ENCODE assay signal across 1 cellular context in the genomic region with DNA sequence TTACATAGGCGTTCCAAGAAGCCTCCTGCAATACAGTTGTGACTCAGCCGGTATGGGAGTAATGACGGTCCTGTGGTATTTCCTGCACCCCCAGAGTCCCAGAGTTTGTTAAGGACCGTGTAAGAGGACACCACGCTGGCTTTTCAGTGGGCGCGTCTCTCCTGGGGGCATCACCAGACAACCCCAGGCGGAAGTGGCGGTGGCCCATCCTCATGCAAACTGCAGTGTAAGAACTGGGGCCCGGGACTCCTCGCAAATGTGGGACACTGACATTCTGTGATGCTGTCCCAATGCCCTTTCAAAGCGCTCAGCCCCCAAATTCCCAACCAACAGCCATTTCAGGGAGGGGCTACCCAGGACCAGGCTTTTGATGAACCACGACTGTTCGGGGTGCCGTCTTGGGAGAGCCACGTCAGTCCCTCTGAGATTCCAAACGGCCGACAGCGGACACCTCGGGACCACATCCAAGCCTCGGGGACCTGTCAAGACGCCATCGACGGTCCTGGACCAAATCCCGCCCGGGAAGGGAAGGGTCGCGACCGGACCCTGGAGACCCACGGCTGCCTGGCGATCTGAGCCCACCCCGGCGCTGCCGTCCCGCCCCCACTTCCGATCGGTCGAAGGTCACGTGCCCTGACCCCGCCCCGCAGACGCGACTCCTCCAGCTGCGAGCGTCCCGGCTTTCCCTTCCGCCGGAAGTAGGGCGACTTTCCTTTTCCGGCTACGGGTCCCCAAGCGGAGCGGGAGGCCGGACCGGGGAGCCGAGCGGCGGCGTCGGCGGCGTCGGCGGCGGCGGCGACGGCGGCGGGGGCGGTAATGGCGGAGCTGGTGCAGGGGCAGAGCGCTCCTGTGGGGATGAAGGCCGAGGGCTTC.
TF ChIP-seq lines count a peak whose summit lies in the region.

A gene with protein sequence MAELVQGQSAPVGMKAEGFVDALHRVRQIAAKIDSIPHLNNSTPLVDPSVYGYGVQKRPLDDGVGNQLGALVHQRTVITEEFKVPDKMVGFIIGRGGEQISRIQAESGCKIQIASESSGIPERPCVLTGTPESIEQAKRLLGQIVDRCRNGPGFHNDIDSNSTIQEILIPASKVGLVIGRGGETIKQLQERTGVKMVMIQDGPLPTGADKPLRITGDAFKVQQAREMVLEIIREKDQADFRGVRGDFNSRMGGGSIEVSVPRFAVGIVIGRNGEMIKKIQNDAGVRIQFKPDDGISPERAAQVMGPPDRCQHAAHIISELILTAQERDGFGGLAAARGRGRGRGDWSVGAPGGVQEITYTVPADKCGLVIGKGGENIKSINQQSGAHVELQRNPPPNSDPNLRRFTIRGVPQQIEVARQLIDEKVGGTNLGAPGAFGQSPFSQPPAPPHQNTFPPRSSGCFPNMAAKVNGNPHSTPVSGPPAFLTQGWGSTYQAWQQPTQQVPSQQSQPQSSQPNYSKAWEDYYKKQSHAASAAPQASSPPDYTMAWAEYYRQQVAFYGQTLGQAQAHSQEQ (plus strand): TSS at position 713 of the 873 bp plus-strand sequence. CDS start 104 bp downstream, at position 817.

TF ChIP-seq in GM12878, 131 proteins besides CTCF, POLR2A, EP300 and RAD21 (continued from another document and continues in another):
- TF ChIP-seq, protein P1, sequence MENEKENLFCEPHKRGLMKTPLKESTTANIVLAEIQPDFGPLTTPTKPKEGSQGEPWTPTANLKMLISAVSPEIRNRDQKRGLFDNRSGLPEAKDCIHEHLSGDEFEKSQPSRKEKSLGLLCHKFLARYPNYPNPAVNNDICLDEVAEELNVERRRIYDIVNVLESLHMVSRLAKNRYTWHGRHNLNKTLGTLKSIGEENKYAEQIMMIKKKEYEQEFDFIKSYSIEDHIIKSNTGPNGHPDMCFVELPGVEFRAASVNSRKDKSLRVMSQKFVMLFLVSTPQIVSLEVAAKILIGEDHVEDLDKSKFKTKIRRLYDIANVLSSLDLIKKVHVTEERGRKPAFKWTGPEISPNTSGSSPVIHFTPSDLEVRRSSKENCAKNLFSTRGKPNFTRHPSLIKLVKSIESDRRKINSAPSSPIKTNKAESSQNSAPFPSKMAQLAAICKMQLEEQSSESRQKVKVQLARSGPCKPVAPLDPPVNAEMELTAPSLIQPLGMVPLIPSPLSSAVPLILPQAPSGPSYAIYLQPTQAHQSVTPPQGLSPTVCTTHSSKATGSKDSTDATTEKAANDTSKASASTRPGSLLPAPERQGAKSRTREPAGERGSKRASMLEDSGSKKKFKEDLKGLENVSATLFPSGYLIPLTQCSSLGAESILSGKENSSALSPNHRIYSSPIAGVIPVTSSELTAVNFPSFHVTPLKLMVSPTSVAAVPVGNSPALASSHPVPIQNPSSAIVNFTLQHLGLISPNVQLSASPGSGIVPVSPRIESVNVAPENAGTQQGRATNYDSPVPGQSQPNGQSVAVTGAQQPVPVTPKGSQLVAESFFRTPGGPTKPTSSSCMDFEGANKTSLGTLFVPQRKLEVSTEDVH (IDR thresholded peaks at IDR 0.05; ENCODE audit: low read depth, partially characterized antibody) = no peak
- peak; percentile 49 for TF ChIP-seq MEF2B (IDR thresholded peaks at IDR 0.05; ENCODE audit: partially characterized antibody, poor library complexity, severe bottlenecking)
- TF ChIP-seq, protein P2, sequence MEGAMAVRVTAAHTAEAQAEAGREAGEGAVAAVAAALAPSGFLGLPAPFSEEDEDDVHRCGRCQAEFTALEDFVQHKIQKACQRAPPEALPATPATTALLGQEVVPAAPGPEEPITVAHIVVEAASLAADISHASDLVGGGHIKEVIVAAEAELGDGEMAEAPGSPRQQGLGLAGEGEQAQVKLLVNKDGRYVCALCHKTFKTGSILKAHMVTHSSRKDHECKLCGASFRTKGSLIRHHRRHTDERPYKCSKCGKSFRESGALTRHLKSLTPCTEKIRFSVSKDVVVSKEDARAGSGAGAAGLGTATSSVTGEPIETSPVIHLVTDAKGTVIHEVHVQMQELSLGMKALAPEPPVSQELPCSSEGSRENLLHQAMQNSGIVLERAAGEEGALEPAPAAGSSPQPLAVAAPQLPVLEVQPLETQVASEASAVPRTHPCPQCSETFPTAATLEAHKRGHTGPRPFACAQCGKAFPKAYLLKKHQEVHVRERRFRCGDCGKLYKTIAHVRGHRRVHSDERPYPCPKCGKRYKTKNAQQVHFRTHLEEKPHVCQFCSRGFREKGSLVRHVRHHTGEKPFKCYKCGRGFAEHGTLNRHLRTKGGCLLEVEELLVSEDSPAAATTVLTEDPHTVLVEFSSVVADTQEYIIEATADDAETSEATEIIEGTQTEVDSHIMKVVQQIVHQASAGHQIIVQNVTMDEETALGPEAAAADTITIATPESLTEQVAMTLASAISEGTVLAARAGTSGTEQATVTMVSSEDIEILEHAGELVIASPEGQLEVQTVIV (IDR thresholded peaks at IDR 0.05; ENCODE audit: borderline replicate concordance, partially characterized antibody) = no peak
- no peak for TF ChIP-seq BMI1 (IDR thresholded peaks at IDR 0.05; ENCODE audit: borderline replicate concordance)
- TF ChIP-seq EZH2 (IDR thresholded peaks at IDR 0.05; ENCODE audit: borderline replicate concordance, control insufficient read depth, low read depth, low read length) = no peak
- TF ChIP-seq ZNF274 (IDR thresholded peaks at IDR 0.05; ENCODE audit: insufficient read depth, insufficient read length) = no peak
- TF ChIP-seq, protein P3, sequence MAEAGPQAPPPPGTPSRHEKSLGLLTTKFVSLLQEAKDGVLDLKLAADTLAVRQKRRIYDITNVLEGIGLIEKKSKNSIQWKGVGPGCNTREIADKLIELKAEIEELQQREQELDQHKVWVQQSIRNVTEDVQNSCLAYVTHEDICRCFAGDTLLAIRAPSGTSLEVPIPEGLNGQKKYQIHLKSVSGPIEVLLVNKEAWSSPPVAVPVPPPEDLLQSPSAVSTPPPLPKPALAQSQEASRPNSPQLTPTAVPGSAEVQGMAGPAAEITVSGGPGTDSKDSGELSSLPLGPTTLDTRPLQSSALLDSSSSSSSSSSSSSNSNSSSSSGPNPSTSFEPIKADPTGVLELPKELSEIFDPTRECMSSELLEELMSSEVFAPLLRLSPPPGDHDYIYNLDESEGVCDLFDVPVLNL (IDR thresholded peaks at IDR 0.05; ENCODE audit: low read depth, low read length) = no peak
- TF ChIP-seq, protein P4, sequence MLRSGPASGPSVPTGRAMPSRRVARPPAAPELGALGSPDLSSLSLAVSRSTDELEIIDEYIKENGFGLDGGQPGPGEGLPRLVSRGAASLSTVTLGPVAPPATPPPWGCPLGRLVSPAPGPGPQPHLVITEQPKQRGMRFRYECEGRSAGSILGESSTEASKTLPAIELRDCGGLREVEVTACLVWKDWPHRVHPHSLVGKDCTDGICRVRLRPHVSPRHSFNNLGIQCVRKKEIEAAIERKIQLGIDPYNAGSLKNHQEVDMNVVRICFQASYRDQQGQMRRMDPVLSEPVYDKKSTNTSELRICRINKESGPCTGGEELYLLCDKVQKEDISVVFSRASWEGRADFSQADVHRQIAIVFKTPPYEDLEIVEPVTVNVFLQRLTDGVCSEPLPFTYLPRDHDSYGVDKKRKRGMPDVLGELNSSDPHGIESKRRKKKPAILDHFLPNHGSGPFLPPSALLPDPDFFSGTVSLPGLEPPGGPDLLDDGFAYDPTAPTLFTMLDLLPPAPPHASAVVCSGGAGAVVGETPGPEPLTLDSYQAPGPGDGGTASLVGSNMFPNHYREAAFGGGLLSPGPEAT (IDR thresholded peaks at IDR 0.05; ENCODE audit: low read depth) = peak; percentile 43; the same call in 1 of the 2 replicates
- TF ChIP-seq YY1 (IDR thresholded peaks at IDR 0.05; ENCODE audit: low read depth, low read length) = peak; percentile 86
- TF ChIP-seq, protein P5, sequence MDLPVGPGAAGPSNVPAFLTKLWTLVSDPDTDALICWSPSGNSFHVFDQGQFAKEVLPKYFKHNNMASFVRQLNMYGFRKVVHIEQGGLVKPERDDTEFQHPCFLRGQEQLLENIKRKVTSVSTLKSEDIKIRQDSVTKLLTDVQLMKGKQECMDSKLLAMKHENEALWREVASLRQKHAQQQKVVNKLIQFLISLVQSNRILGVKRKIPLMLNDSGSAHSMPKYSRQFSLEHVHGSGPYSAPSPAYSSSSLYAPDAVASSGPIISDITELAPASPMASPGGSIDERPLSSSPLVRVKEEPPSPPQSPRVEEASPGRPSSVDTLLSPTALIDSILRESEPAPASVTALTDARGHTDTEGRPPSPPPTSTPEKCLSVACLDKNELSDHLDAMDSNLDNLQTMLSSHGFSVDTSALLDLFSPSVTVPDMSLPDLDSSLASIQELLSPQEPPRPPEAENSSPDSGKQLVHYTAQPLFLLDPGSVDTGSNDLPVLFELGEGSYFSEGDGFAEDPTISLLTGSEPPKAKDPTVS (IDR thresholded peaks at IDR 0.05; ENCODE audit: low read depth, low read length) = no peak
- no peak; the same call in 1 of the 2 replicates for TF ChIP-seq PAX5 (IDR thresholded peaks at IDR 0.05; ENCODE audit: borderline replicate concordance, low read depth, low read length)
- TF ChIP-seq SMAD1 (IDR thresholded peaks at IDR 0.05; ENCODE audit: low read depth, partially characterized antibody) = no peak
- TF ChIP-seq RELA (IDR thresholded peaks at IDR 0.05; ENCODE audit: borderline replicate concordance, partially characterized antibody) = no peak
- no peak for TF ChIP-seq KLF5 (IDR thresholded peaks at IDR 0.05; ENCODE audit: partially characterized antibody)
- 0 out of 2 replicates have a peak, but pooled peaks have one; percentile 29 for TF ChIP-seq POLR2AphosphoS2 (IDR thresholded peaks at IDR 0.05; ENCODE audit: low read depth, low read length)
- TF ChIP-seq, protein P6, sequence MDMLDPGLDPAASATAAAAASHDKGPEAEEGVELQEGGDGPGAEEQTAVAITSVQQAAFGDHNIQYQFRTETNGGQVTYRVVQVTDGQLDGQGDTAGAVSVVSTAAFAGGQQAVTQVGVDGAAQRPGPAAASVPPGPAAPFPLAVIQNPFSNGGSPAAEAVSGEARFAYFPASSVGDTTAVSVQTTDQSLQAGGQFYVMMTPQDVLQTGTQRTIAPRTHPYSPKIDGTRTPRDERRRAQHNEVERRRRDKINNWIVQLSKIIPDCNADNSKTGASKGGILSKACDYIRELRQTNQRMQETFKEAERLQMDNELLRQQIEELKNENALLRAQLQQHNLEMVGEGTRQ (IDR thresholded peaks at IDR 0.05; ENCODE audit: borderline replicate concordance, low read depth, low read length) = peak; percentile 83
- peak; percentile 39; the same call in 1 of the 2 replicates for TF ChIP-seq ZNF24 (IDR thresholded peaks at IDR 0.05)
- 0 out of 2 replicates have a peak, but pooled peaks have one; percentile 33 for TF ChIP-seq MXI1 (IDR thresholded peaks at IDR 0.05; ENCODE audit: low read depth, low read length)
- TF ChIP-seq HDAC2 (IDR thresholded peaks at IDR 0.05) = no peak
- no peak for TF ChIP-seq TARDBP (IDR thresholded peaks at IDR 0.05; ENCODE audit: borderline replicate concordance)
- peak; percentile 92 for TF ChIP-seq RAD51 (IDR thresholded peaks at IDR 0.05)
- TF ChIP-seq TAF1 (IDR thresholded peaks at IDR 0.05; ENCODE audit: borderline replicate concordance, low read depth, low read length) = peak; percentile 77; the same call in 1 of the 2 replicates
- TF ChIP-seq NR2C2 (IDR thresholded peaks at IDR 0.05; ENCODE audit: borderline replicate concordance, control insufficient read depth, insufficient read length, low read depth) = no peak
- 0 out of 2 replicates have a peak, but pooled peaks have one; percentile 19 for TF ChIP-seq MTA2 (IDR thresholded peaks at IDR 0.05; ENCODE audit: low read depth)
- no peak for TF ChIP-seq IRF4 (IDR thresholded peaks at IDR 0.05; ENCODE audit: low read depth, low read length)
- TF ChIP-seq, protein P7, sequence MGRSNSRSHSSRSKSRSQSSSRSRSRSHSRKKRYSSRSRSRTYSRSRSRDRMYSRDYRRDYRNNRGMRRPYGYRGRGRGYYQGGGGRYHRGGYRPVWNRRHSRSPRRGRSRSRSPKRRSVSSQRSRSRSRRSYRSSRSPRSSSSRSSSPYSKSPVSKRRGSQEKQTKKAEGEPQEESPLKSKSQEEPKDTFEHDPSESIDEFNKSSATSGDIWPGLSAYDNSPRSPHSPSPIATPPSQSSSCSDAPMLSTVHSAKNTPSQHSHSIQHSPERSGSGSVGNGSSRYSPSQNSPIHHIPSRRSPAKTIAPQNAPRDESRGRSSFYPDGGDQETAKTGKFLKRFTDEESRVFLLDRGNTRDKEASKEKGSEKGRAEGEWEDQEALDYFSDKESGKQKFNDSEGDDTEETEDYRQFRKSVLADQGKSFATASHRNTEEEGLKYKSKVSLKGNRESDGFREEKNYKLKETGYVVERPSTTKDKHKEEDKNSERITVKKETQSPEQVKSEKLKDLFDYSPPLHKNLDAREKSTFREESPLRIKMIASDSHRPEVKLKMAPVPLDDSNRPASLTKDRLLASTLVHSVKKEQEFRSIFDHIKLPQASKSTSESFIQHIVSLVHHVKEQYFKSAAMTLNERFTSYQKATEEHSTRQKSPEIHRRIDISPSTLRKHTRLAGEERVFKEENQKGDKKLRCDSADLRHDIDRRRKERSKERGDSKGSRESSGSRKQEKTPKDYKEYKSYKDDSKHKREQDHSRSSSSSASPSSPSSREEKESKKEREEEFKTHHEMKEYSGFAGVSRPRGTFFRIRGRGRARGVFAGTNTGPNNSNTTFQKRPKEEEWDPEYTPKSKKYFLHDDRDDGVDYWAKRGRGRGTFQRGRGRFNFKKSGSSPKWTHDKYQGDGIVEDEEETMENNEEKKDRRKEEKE (IDR thresholded peaks at IDR 0.05) = no peak
- no peak for TF ChIP-seq BACH1 (IDR thresholded peaks at IDR 0.05; ENCODE audit: borderline replicate concordance)
- TF ChIP-seq NR2C1 (IDR thresholded peaks at IDR 0.05) = peak; percentile 76
- TF ChIP-seq, protein P8, sequence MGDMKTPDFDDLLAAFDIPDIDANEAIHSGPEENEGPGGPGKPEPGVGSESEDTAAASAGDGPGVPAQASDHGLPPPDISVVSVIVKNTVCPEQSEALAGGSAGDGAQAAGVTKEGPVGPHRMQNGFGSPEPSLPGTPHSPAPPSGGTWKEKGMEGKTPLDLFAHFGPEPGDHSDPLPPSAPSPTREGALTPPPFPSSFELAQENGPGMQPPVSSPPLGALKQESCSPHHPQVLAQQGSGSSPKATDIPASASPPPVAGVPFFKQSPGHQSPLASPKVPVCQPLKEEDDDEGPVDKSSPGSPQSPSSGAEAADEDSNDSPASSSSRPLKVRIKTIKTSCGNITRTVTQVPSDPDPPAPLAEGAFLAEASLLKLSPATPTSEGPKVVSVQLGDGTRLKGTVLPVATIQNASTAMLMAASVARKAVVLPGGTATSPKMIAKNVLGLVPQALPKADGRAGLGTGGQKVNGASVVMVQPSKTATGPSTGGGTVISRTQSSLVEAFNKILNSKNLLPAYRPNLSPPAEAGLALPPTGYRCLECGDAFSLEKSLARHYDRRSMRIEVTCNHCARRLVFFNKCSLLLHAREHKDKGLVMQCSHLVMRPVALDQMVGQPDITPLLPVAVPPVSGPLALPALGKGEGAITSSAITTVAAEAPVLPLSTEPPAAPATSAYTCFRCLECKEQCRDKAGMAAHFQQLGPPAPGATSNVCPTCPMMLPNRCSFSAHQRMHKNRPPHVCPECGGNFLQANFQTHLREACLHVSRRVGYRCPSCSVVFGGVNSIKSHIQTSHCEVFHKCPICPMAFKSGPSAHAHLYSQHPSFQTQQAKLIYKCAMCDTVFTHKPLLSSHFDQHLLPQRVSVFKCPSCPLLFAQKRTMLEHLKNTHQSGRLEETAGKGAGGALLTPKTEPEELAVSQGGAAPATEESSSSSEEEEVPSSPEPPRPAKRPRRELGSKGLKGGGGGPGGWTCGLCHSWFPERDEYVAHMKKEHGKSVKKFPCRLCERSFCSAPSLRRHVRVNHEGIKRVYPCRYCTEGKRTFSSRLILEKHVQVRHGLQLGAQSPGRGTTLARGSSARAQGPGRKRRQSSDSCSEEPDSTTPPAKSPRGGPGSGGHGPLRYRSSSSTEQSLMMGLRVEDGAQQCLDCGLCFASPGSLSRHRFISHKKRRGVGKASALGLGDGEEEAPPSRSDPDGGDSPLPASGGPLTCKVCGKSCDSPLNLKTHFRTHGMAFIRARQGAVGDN (IDR thresholded peaks at IDR 0.05) = peak; percentile 41; the same call in 1 of the 2 replicates
- TF ChIP-seq MTA3 (IDR thresholded peaks at IDR 0.05; ENCODE audit: borderline replicate concordance, low read length) = no peak
- TF ChIP-seq CBFB (IDR thresholded peaks at IDR 0.05; ENCODE audit: low read depth) = 0 out of 2 replicates have a peak, but pooled peaks have one; percentile 61
- TF ChIP-seq SMARCA5 (IDR thresholded peaks at IDR 0.05) = 0 out of 2 replicates have a peak, but pooled peaks have one; percentile 22
- TF ChIP-seq CREB1 (IDR thresholded peaks at IDR 0.05; ENCODE audit: low read depth) = peak; percentile 82
